Comparison of ENCODE assay signal across 24 cellular contexts in genomic region chr3:45134758-45135521, GRCh38. TPM values are rescaled to one million over a fixed set of nuclear protein-coding genes. Genes with fewer than 3 reads are reported as not detected.
DNase-seq lines count a peak whose midpoint lies in the region; ATAC-seq, FAIRE-seq and TF ChIP-seq lines count a peak whose summit lies in the region.
"Had no signal": no experiment of that assay in that cellular context is flagged by ENCODE, and none has a peak within 500 bp of the region (broad histone marks: within the 10 kb centered on the region; RNA-seq: fewer than 3 reads in every experiment).

No MANE protein-coding gene starts in this region.

- BruUV-seq in mammary epithelial cell (replicated peaks; lab: Mats Ljungman, UMichigan), result no TSS peak

- H3K27me3 ChIP-seq in GM23248 (replicated peaks; ENCODE audit: insufficient read depth) (no peaks in the 10 kb centered on the region), mammary epithelial cell (ENCODE audit: insufficient read depth, low read length) (no peaks in the 10 kb centered on the region)
- H3K27me3 ChIP-seq: brain microvascular endothelial cell, upper lobe of right lung had no signal

- 83% methylated on average over 5 of the region's 5 CpGs for WGBS in A549 (ENCODE audit: missing lambda C conversion rate)
- 76 to 77% methylated on average over 5 of the region's 5 CpGs for WGBS in GM23248 (ENCODE audit: low coverage in 1 of 2, low lambda C conversion rate in 2 of 2, missing lambda C conversion rate in 2 of 2), 2 experiments
- WGBS in mammary epithelial cell (ENCODE audit: low coverage, missing lambda C conversion rate), result 76% methylated on average over 4 of the region's 5 CpGs

- no peaks in the 10 kb centered on the region for H3K36me3 Mint-ChIP-seq in endothelial cell (ENCODE audit: low read depth, unreplicated experiment)
- H3K36me3 Mint-ChIP-seq: naive B cell had no signal

- peaks cover 5% of the 10 kb centered on the region for H3K27me3 Mint-ChIP-seq in endothelial cell (ENCODE audit: unreplicated experiment)
- H3K27me3 Mint-ChIP-seq: naive B cell had no signal

- no peak for FAIRE-seq in A549 (lab: Jason Lieb, UNC)
- FAIRE-seq: islet of Langerhans had no signal

- dilution Hi-C loops in mammary epithelial cell (cut with HindIII; ENCODE audit: low sequenced_read_pairs), result loop anchor here (5.0 kb wide), 1 partner anchor 82 kb away; no protein-coding TSS in a partner anchor

- TF ChIP-seq RAD21 in A549 (conservative IDR thresholded peaks at IDR 0.05 in 1 of 2, IDR thresholded peaks at IDR 0.05 in 1 of 2), result no peak

- no peak overlapping the region for H3K27ac Mint-ChIP-seq in endothelial cell (ENCODE audit: unreplicated experiment)
- H3K27ac Mint-ChIP-seq: activated CD4-positive, alpha-beta T cell treated with anti-CD3 and anti-CD28 coated beads, Interleukin-2, amount 10 ng/mL, durations not matched to agents 7 days and 5 days; activated T-helper 2 cell treated with anti-CD3 and anti-CD28 coated beads, Interferon-gamma antibody, Interleukin-2, Interleukin-4, amounts not matched to agents 10 μg/mL and 5 μg/mL and 100 μg/mL, durations not matched to agents 14 hours and 24 hours and 36 hours; CD4-positive, CD25-positive, alpha-beta regulatory T cell; naive B cell had no signal

- H3K4me2 ChIP-seq in A549 (no peak overlapping the region), GM23248 (ENCODE audit: unreplicated experiment) (peak overlapping the region; percentile 16), mammary epithelial cell (ENCODE audit: insufficient read depth, low read depth, low read length) (no peak overlapping the region)
- H3K4me2 ChIP-seq: KMS-11 had no signal

- TF ChIP-seq CTCF in A549 (IDR thresholded peaks at IDR 0.05) (no peak), mammary epithelial cell (conservative IDR thresholded peaks at IDR 0.05 in 1 of 2, IDR thresholded peaks at IDR 0.05 in 1 of 2; ENCODE audit: extremely low read depth in 1 of 2, insufficient read depth in 1 of 2, low read depth in 1 of 2, low read length in 2 of 2) (no peak), endothelial cell (IDR thresholded peaks at IDR 0.05; ENCODE audit: unreplicated experiment) (no peak), coronary artery (IDR thresholded peaks at IDR 0.05) (no peak)

- ATAC-seq in A549, result no peak
- ATAC-seq in GM19455 (IDR thresholded peaks at IDR 0.05; ENCODE audit: unreplicated experiment), result no peak
- no peak for ATAC-seq in HG03432 (IDR thresholded peaks at IDR 0.05; ENCODE audit: unreplicated experiment)
- ATAC-seq: Right ventricle myocardium inferior had no signal

- no peak overlapping the region for H3K4me3 Mint-ChIP-seq in endothelial cell (ENCODE audit: unreplicated experiment)
- H3K4me3 Mint-ChIP-seq: activated CD4-positive, alpha-beta T cell treated with anti-CD3 and anti-CD28 coated beads, Interleukin-2, amount 10 ng/mL, durations not matched to agents 7 days and 5 days; CD4-positive, CD25-positive, alpha-beta regulatory T cell; naive B cell had no signal

- 0 out of 2 replicates have a peak overlapping the region, but pooled peaks have one; percentile 17 for H2AFZ ChIP-seq in GM23248
- H2AFZ ChIP-seq in mammary epithelial cell (ENCODE audit: low read depth, low read length), result no peak overlapping the region

- H3K9ac ChIP-seq in GM23248 (peak overlapping the region; percentile 35; the same call in 1 of the 2 replicates), mammary epithelial cell (ENCODE audit: insufficient read depth, low read length) (no peak overlapping the region)
- H3K9ac ChIP-seq: KMS-11 had no signal

- CTCF ChIA-PET in A549 (lab: Yijun Ruan, JAX) (interaction anchor here (1.0 to 2.2 kb wide), 4 partner anchors 10 to 76 kb away, joined by 3 to 10 read pairs (median 4); no protein-coding TSS in a partner anchor), mammary epithelial cell (lab: Charles Lee; ENCODE audit: low non-redundant PET) (no interaction called here)

- TF ChIP-seq POLR2A in A549 (IDR thresholded peaks at IDR 0.05; ENCODE audit: low read length), result no peak

- POLR2A ChIA-PET in A549 (lab: Yijun Ruan, JAX), result interaction anchor here (1.2 kb wide), 1 partner anchor 10 kb away, joined by 3 read pairs; no protein-coding TSS in a partner anchor

- H3K4me1 ChIP-seq in A549 (peaks cover 23% of the 10 kb centered on the region), GM23248 (ENCODE audit: insufficient read depth) (peaks cover 51% of the 10 kb centered on the region), mammary epithelial cell (ENCODE audit: insufficient read depth, low read length) (peaks cover 82% of the 10 kb centered on the region)

- intact Hi-C loops in mammary epithelial cell (cut with micrococcal nuclease), result no loop called here

- H3K27ac ChIP-seq in A549 (peak overlapping the region; percentile 77 to 93), GM23248 (peak overlapping the region; percentile 83), mammary epithelial cell (ENCODE audit: insufficient read depth, low read depth, low read length) (peak overlapping the region; percentile 74), coronary artery (peak overlapping the region in 1 of 2 donors; percentile 62)
- H3K27ac ChIP-seq: KMS-11, upper lobe of right lung had no signal

- in situ Hi-C loops in GM23248 (cut with MboI), result no loop called here
- in situ Hi-C loops in mammary epithelial cell (cut with MboI; ENCODE audit: low sequenced_read_pairs in 2 of 2), result loop anchor here in 1 of 2 donors (10.0 kb wide), 1 partner anchor 70 kb away; no protein-coding TSS in a partner anchor

- H3K9me2 ChIP-seq in GM23248 (ENCODE audit: insufficient read depth), result no peaks in the 10 kb centered on the region

- H3K9me3 ChIP-seq in A549 (no peaks in the 10 kb centered on the region), GM23248 (ENCODE audit: low read depth) (no peaks in the 10 kb centered on the region), mammary epithelial cell (replicated peaks; ENCODE audit: insufficient read depth, low read length) (no peaks in the 10 kb centered on the region)
- H3K9me3 ChIP-seq: upper lobe of right lung had no signal

- no peaks in the 10 kb centered on the region for H3K4me1 Mint-ChIP-seq in endothelial cell (ENCODE audit: unreplicated experiment)
- H3K4me1 Mint-ChIP-seq: naive B cell had no signal

- TF ChIP-seq EP300 in A549 (IDR thresholded peaks at IDR 0.05), result no peak

- H3K36me3 ChIP-seq in GM23248 (ENCODE audit: low read depth) (no peaks in the 10 kb centered on the region), mammary epithelial cell (ENCODE audit: insufficient read depth, low read length) (peaks cover 15% of the 10 kb centered on the region)
- H3K36me3 ChIP-seq: brain microvascular endothelial cell, upper lobe of right lung had no signal

- H3K9me3 Mint-ChIP-seq in endothelial cell (ENCODE audit: unreplicated experiment), result no peaks in the 10 kb centered on the region
- H3K9me3 Mint-ChIP-seq: activated CD4-positive, alpha-beta T cell treated with anti-CD3 and anti-CD28 coated beads, Interleukin-2, amount 10 ng/mL, durations not matched to agents 7 days and 5 days; CD4-positive, CD25-positive, alpha-beta regulatory T cell; naive B cell had no signal

- no peaks in the 10 kb centered on the region for H4K20me1 ChIP-seq in GM23248 (ENCODE audit: insufficient read depth)
- H4K20me1 ChIP-seq in mammary epithelial cell (ENCODE audit: insufficient read depth, low read length), result no peaks in the 10 kb centered on the region

- DNase-seq in A549 (ENCODE audit: low read depth in 1 of 2, low spot score in 1 of 2) (no peak), GM23248 (peak; percentile 63), mammary epithelial cell (no peak), inferior parietal cortex (ENCODE audit: extremely low spot score) (peak; percentile 37), endothelial cell (ENCODE audit: low spot score) (no peak), coronary artery (ENCODE audit: low spot score) (no peak)
- DNase-seq: activated CD4-positive, alpha-beta T cell treated with anti-CD3 and anti-CD28 coated beads, Interleukin-2, amount 10 ng/mL, durations not matched to agents 7 days and 5 days; brain microvascular endothelial cell; CD4-positive, CD25-positive, alpha-beta regulatory T cell; dermis blood vessel endothelial cell; naive B cell; NCI-H1092; NCI-H2029 treated with DMSO at 0.1 percent for 48 hours; NCI-H510A; stimulated activated CD4-positive, alpha-beta T cell treated with anti-CD3 and anti-CD28 coated beads, Interleukin-4, amount 100 ng/mL, for 24 hours; T-helper 1 cell; upper lobe of right lung had no signal

- H3F3A ChIP-seq in GM23248 (ENCODE audit: insufficient read depth), result peaks cover 54% of the 10 kb centered on the region

- H3K79me2 ChIP-seq in GM23248 (ENCODE audit: insufficient read depth), result peaks cover 11% of the 10 kb centered on the region; the same call in 1 of the 2 replicates
- peaks cover 92% of the 10 kb centered on the region for H3K79me2 ChIP-seq in mammary epithelial cell (ENCODE audit: insufficient read depth, low read length)

- H3K4me3 ChIP-seq in A549 (no peak overlapping the region), GM23248 (no peak overlapping the region), mammary epithelial cell (replicated peaks in 1 of 3; ENCODE audit: insufficient read depth in 1 of 3, low read depth in 2 of 3, low read length in 3 of 3) (no peak overlapping the region), coronary artery (no peak overlapping the region)
- H3K4me3 ChIP-seq: lung, upper lobe of right lung had no signal

TF ChIP-seq in A549, 52 proteins besides CTCF, POLR2A, EP300 and RAD21 (continues in another document):
- TF ChIP-seq RNF2 (IDR thresholded peaks at IDR 0.05; ENCODE audit: borderline replicate concordance, low read depth), result no peak
- no peak for TF ChIP-seq CEBPB (IDR thresholded peaks at IDR 0.05)
- TF ChIP-seq, protein P1, sequence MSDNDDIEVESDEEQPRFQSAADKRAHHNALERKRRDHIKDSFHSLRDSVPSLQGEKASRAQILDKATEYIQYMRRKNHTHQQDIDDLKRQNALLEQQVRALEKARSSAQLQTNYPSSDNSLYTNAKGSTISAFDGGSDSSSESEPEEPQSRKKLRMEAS (IDR thresholded peaks at IDR 0.05), result no peak

RNA-seq across cellular contexts. Expression of gene CDCP1, which starts 11.2 kb away (rescaled TPM):
- polyA plus RNA-seq in A549 (2011; rRNA removed) (9.9 and 12.5 TPM in 2 replicates), A549 (2017; fragmentation: RNase III; extraction: RNeasy Plus Mini Kit Qiagen cat#74134 plus additional on column Dnase treatment) (3.0 to 3.9 TPM (median 3.4 TPM) in 3 replicates), GM23248 (2016; fragmentation: Nextera tagmentation; extraction: Ambion mirVana) (8.8 and 9.9 TPM in 2 replicates), mammary epithelial cell (138 TPM)
- 2.1 and 2.8 TPM in 2 replicates for polyA plus RNA-seq in A549 (2012; cell fraction: cytosol; rRNA removed)
- 3.5 and 3.7 TPM in 2 replicates for polyA plus RNA-seq in A549 (2012; cell fraction: nucleus; rRNA removed)
- polyA minus RNA-seq in A549 (2011; rRNA and poly(A)+ RNA removed), result 16.5 and 17.8 TPM in 2 replicates
- 5.4 and 8.9 TPM in 2 replicates for total RNA-seq in GM23248 (2014; rRNA removed; shearing (Covaris generic))
- total RNA-seq in mammary epithelial cell (100 to 1,000 TPM; 126 to 271 TPM), endothelial cell (ENCODE audit: unreplicated experiment) (0.26 TPM)
- polyA minus RNA-seq in mammary epithelial cell, result 432 TPM

Comparison
In these comparisons a context has a peak if more than half of its experiments do, and no peak if none do; other contexts are left out.
1. DNase-seq: peak in GM23248 (single experiment) and inferior parietal cortex (single experiment); none in A549 (0 of 2), mammary epithelial cell (single experiment), endothelial cell (single experiment) and coronary artery (single experiment).
2. RNA of gene CDCP1, which starts 11.2 kb away (total RNA-seq): 126 to 271 TPM in mammary epithelial cell; 5.4 to 8.9 TPM in GM23248 and 0.26 TPM in endothelial cell (single experiment); every median in the first group is over 10 times any median in the second.